1 cellular context compared by ENCODE assay signal in the genomic region with DNA sequence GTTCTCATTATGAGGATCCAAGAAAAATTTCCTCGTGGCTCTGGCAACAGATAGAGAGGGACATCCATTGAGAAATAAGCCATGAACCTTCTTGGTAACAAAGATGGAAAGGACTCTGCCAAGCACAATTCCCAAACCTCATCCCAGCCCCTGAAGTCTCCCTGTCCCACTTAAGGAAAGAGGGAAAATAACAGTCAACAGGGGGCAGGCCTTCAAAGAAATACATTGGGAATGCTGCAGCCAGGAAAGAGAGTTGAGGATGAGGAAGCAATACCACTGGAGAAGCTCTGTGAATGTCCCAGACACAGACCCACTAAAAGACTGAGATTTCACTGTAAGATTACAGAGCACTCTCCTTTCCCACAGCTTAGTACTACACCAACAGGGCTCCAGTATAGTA.
TF ChIP-seq lines count a peak whose summit lies in the region.

No MANE protein-coding gene starts in this region.

TF ChIP-seq in WTC11, 78 proteins besides CTCF, POLR2A, EP300 and RAD21 (continued from another document):
- no peak for TF ChIP-seq MYBL2 (CRISPR knock-in tag; IDR thresholded peaks at IDR 0.05)
